ENCODE assay signal across 1 cellular context in the genomic region with DNA sequence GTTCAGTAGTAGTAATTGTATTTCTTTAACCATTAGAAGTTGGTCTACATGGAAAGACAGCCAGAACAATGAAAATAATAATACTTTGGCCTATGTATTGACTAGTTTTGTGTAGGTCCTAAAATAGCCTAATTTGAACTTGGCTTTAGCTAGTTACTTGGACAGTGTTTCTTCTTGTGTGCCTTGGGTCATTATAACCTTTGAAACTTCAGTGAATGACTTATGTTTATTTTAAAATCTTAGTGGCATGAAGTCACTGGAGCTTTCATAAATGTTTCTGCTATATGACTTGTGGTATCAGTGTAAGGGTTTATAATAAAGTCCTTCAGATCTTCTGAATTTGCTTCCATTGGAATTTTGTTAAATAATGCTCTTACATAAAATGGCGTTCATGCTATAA.
TF ChIP-seq lines count a peak whose summit lies in the region.

No MANE protein-coding gene starts in this region.

TF ChIP-seq in K562, 482 proteins besides CTCF, POLR2A, EP300 and RAD21:
- no peak for TF ChIP-seq MBD2 (IDR thresholded peaks at IDR 0.05; ENCODE audit: borderline replicate concordance, low read depth)
